Comparison of ENCODE assay signal across 10 cellular contexts in the genomic region with DNA sequence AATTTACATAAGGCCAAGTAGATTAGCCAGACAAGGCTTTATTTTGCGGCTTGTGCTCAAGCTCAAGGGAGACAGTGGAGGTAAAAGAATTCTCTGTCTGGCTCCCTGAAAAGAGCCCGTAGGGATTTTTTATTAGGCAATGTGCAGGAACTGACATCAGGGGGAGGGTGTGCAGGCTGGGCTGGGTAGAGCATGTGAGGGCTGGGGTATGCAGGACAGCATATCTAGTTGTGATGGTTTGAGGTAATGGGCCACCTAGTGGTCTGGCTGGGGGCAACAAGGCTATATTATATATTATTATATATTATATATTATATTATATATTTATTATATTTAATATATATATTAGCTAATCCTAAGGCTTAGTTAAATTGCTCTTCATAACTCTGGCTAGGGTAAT.
A peak's percentile ranks its signal among the peaks of the same experiment; 100 is the strongest.
DNase-seq lines count a peak whose midpoint lies in the region; ATAC-seq and TF ChIP-seq lines count a peak whose summit lies in the region.
"Had no signal": no experiment of that assay in that cellular context is flagged by ENCODE, and none has a peak within 500 bp of the region (broad histone marks: within the 10 kb centered on the region; RNA-seq: fewer than 3 reads in every experiment).

No MANE protein-coding gene starts in this region.

- H3K27ac Mint-ChIP-seq in endothelial cell (ENCODE audit: unreplicated experiment): no peak overlapping the region

- H3K4me1 ChIP-seq in left lung: no peaks in the 10 kb centered on the region
- H3K4me1 ChIP-seq: esophagus muscularis mucosa had no signal

- no peaks in the 10 kb centered on the region for H3K4me1 Mint-ChIP-seq in endothelial cell (ENCODE audit: unreplicated experiment)

- H3K27me3 Mint-ChIP-seq in endothelial cell (ENCODE audit: unreplicated experiment): no peaks in the 10 kb centered on the region

- TF ChIP-seq CTCF in AG09309 (IDR thresholded peaks at IDR 0.05; ENCODE audit: control insufficient read depth, insufficient read depth, low read depth, low read length, missing control alignments) (peak; percentile 35), LNCaP clone FGC (IDR thresholded peaks at IDR 0.05; ENCODE audit: control insufficient read depth, extremely low read depth, insufficient read depth) (peak; percentile 19; the same call in 1 of the 2 replicates), endothelial cell (IDR thresholded peaks at IDR 0.05; ENCODE audit: unreplicated experiment) (peak; percentile 61), left lung (IDR thresholded peaks at IDR 0.05) (no peak)

- peak; percentile 62 for ATAC-seq in GM18502 (IDR thresholded peaks at IDR 0.05; ENCODE audit: poor library complexity, unreplicated experiment)
- no peak for ATAC-seq in GM19455 (IDR thresholded peaks at IDR 0.05; ENCODE audit: unreplicated experiment)
- no peak for ATAC-seq in left lung

- intact Hi-C loops in left lung (cut with DNase I): no loop called here

- DNase-seq in AG09309 (ENCODE audit: low read depth) (no peak), LNCaP clone FGC (ENCODE audit: low read depth) (no peak), endothelial cell (ENCODE audit: low spot score) (no peak), T-helper 9 cell (no peak), left lung (no peak)
- no peak for DNase-seq in effector CD4-positive, alpha-beta T cell
- DNase-seq: occipital lobe had no signal

- no peak overlapping the region for H3K4me3 Mint-ChIP-seq in endothelial cell (ENCODE audit: unreplicated experiment)

- no peak overlapping the region for H3K27ac ChIP-seq in left lung
- H3K27ac ChIP-seq: esophagus muscularis mucosa had no signal

- no peaks in the 10 kb centered on the region for H3K36me3 Mint-ChIP-seq in endothelial cell (ENCODE audit: low read depth, unreplicated experiment)

- no peaks in the 10 kb centered on the region for H3K27me3 ChIP-seq in left lung
- H3K27me3 ChIP-seq: esophagus muscularis mucosa had no signal

- H3K9me3 Mint-ChIP-seq in endothelial cell (ENCODE audit: unreplicated experiment): no peaks in the 10 kb centered on the region

- no peak overlapping the region for H3K4me3 ChIP-seq in AG09309 (ENCODE audit: control insufficient read depth, low read depth, low read length)
- H3K4me3 ChIP-seq in LNCaP clone FGC (ENCODE audit: low read depth, low read length): no peak overlapping the region
- no peak overlapping the region for H3K4me3 ChIP-seq in left lung
- H3K4me3 ChIP-seq: esophagus muscularis mucosa had no signal

- no peaks in the 10 kb centered on the region for H3K36me3 ChIP-seq in left lung

- H3K9me3 ChIP-seq in left lung: peaks cover 0 to 4% of the 10 kb centered on the region in 2 donors
- H3K9me3 ChIP-seq: esophagus muscularis mucosa had no signal

Comparison
In these comparisons a context has a peak if more than half of its experiments do, and no peak if none do; other contexts are left out.
1. CTCF ChIP-seq: peak in AG09309 (single experiment), LNCaP clone FGC (single experiment) and endothelial cell (single experiment); none in left lung (0 of 2).